In the genomic region with DNA sequence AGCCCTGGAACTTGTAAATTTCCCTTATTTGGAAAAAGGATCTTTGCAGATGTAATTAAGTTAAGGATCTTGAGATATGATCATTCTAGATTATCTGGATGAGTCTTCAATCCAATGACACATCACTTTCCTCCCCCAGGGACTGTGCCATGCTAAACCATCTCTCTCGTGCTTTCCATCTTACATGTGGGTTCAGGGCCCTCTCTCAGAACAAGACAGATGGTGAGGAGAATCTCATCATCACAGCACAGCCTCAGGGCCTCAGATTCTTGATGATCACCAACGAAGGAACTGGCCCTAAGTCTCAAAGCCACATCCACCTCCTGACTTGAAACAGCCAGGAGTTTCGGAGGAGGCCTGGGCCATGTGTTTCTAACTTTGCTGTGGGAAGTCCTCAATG, we compare ENCODE assay signal across 1 cellular context.
TF ChIP-seq lines count a peak whose summit lies in the region.

No MANE protein-coding gene starts in this region.

TF ChIP-seq in SK-N-SH treated with all-trans-retinoic acid at 6 μM for 48 hours, 23 proteins besides CTCF, POLR2A, EP300 and RAD21 (continued from another document):
- no peak for TF ChIP-seq TSHZ2 (CRISPR knock-in tag; IDR thresholded peaks at IDR 0.05)
- no peak for TF ChIP-seq ISL1 (CRISPR knock-in tag; IDR thresholded peaks at IDR 0.05)
- TF ChIP-seq OSR1 (CRISPR knock-in tag; IDR thresholded peaks at IDR 0.05) = no peak
- no peak for TF ChIP-seq TOX (CRISPR knock-in tag; IDR thresholded peaks at IDR 0.05; ENCODE audit: borderline replicate concordance)
- TF ChIP-seq GLIS3 (CRISPR knock-in tag; IDR thresholded peaks at IDR 0.05) = no peak
- TF ChIP-seq ZNF70 (CRISPR knock-in tag; IDR thresholded peaks at IDR 0.05) = no peak
- no peak for TF ChIP-seq ZC3H10 (CRISPR knock-in tag; IDR thresholded peaks at IDR 0.05)
- TF ChIP-seq TCF4 (CRISPR knock-in tag; IDR thresholded peaks at IDR 0.05; ENCODE audit: borderline replicate concordance) = no peak
- TF ChIP-seq CSRNP3 (CRISPR knock-in tag; IDR thresholded peaks at IDR 0.05) = no peak
- no peak for TF ChIP-seq ZNF8 (CRISPR knock-in tag; IDR thresholded peaks at IDR 0.05)
- no peak for TF ChIP-seq ZFP3 (CRISPR knock-in tag; IDR thresholded peaks at IDR 0.05)
